ENCODE assay signal across 16 cellular contexts in the genomic region with DNA sequence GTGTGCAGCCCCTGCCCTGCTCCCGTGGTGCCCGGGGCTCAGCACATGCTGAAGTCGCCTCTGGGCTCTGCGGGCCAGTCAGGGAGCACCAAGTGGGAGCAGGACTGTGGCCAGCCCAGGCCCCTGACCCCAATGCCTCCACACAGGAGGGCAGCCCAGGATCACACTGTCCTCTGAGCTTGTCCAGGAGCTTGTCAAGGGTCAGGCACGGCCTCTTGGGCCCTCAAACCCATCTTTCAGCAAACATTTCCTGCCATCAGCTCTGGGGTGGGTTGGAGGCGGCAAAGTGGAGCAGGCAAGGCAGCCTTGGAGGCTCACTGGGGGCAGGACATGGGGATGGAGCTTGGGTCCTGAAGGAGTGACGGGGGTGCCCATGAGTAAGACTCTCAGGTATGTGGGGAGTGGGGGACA. TPM values are rescaled to one million over a fixed set of nuclear protein-coding genes. Genes with fewer than 3 reads are reported as not detected.
A peak's percentile ranks its signal among the peaks of the same experiment; 100 is the strongest.
DNase-seq lines count a peak whose midpoint lies in the region; ATAC-seq and TF ChIP-seq lines count a peak whose summit lies in the region.
"Had no signal": no experiment of that assay in that cellular context is flagged by ENCODE, and none has a peak within 500 bp of the region (broad histone marks: within the 10 kb centered on the region; RNA-seq: fewer than 3 reads in every experiment).

No MANE protein-coding gene starts in this region.

- no peak overlapping the region for H3K4me3 ChIP-seq in PC-9

- POLR2A ChIA-PET in PC-9 (lab: Charles Lee; ENCODE audit: unreplicated experiment): no interaction called here

- DNase-seq in Right ventricle myocardium inferior (ENCODE audit: missing footprints): peak; percentile 7
- DNase-seq in Right ventricle myocardium superior: no peak
- peak; percentile 13 for DNase-seq in activated CD8-positive, alpha-beta memory T cell treated with anti-CD3 and anti-CD28 coated beads, Interleukin-2, amount 50 U/mL, for 4 hours
- DNase-seq in islet precursor cell: peak; percentile 49
- peak; percentile 67 for DNase-seq in type B pancreatic cell (ENCODE audit: extremely low spot score, unreplicated experiment)
- no peak for DNase-seq in PC-9
- no peak for DNase-seq in mesenteric fat pad (ENCODE audit: low spot score)
- DNase-seq: central memory CD4-positive, alpha-beta T cell; DND-41; Karpas-422; left colon; NCI-H1694 treated with DMSO at 0.1 percent for 48 hours; NCI-H69; nucleus accumbens had no signal

- H4K20me1 ChIP-seq in PC-9 (ENCODE audit: insufficient read depth): no peaks in the 10 kb centered on the region

- H3K27me3 ChIP-seq in PC-9 (ENCODE audit: insufficient read depth, low read depth): no peaks in the 10 kb centered on the region

- no peak overlapping the region for H3K27ac ChIP-seq in PC-9
- H3K27ac ChIP-seq: epithelial cell of prostate had no signal

- no peaks in the 10 kb centered on the region for H3K27me3 Mint-ChIP-seq in type B pancreatic cell

- no peak overlapping the region for H3K4me2 ChIP-seq in PC-9

- peaks cover 10% of the 10 kb centered on the region for H3K9me3 ChIP-seq in PC-9 (ENCODE audit: insufficient read depth, low read depth)

- no peaks in the 10 kb centered on the region for H3K9me2 ChIP-seq in PC-9 (ENCODE audit: insufficient read depth)

- peaks cover 17% of the 10 kb centered on the region for H3K4me1 ChIP-seq in PC-9 (replicated peaks; ENCODE audit: insufficient read depth)

- H3K4me3 Mint-ChIP-seq in type B pancreatic cell: peak overlapping the region; percentile 28

- no peak overlapping the region for H3K27ac Mint-ChIP-seq in type B pancreatic cell

- intact Hi-C loops in Right ventricle myocardium inferior (cut with DNase I): no loop called here
- intact Hi-C loops in Right ventricle myocardium superior (cut with DNase I): no loop called here
- intact Hi-C loops in PC-9 (cut with micrococcal nuclease; ENCODE audit: unreplicated experiment): no loop called here

- ATAC-seq in Right ventricle myocardium inferior (no peak), Right ventricle myocardium superior (ENCODE audit: poor library complexity) (no peak), GM19351 (IDR thresholded peaks at IDR 0.05; ENCODE audit: unreplicated experiment) (no peak)

- no peaks in the 10 kb centered on the region for H3K36me3 ChIP-seq in PC-9 (ENCODE audit: low read depth)

- no peaks in the 10 kb centered on the region for H3K79me2 ChIP-seq in PC-9 (ENCODE audit: low read depth)

- TF ChIP-seq CTCF in type B pancreatic cell (conservative IDR thresholded peaks at IDR 0.05): no peak
- TF ChIP-seq CTCF in PC-9 (conservative IDR thresholded peaks at IDR 0.05): no peak

- H3K9me3 Mint-ChIP-seq in type B pancreatic cell: peaks cover 13% of the 10 kb centered on the region

- BruUV-seq in PC-9 (replicated peaks; lab: Mats Ljungman, UMichigan): no TSS peak

- H2AFZ ChIP-seq in PC-9: no peak overlapping the region

- H3K4me1 Mint-ChIP-seq in type B pancreatic cell (ENCODE audit: unreplicated experiment): peaks cover 17% of the 10 kb centered on the region

- CTCF ChIA-PET in PC-9 (lab: Charles Lee): no interaction called here

- peaks cover 24% of the 10 kb centered on the region for H3K36me3 Mint-ChIP-seq in type B pancreatic cell

- peaks cover 12% of the 10 kb centered on the region; the same call in 1 of the 2 replicates for H3F3A ChIP-seq in PC-9 (ENCODE audit: insufficient read depth, low read depth)

RNA-seq across cellular contexts. Expression of a gene that starts 10.3 kb away (rescaled TPM):
- total RNA-seq in Right ventricle myocardium inferior: 6.7 TPM
- 8.0 TPM for total RNA-seq in Right ventricle myocardium superior
- total RNA-seq in type B pancreatic cell (ENCODE audit: low replicate concordance): 9.7 and 140 TPM in 2 replicates
- 2.8 and 9.6 TPM in 2 replicates for total RNA-seq in PC-9 (2021)
- total RNA-seq in mesenteric fat pad: 58.0 TPM

Comparison
In these comparisons a context has a peak if more than half of its experiments do, and no peak if none do; other contexts are left out.
1. DNase-seq: peak in Right ventricle myocardium inferior (single experiment), activated CD8-positive, alpha-beta memory T cell treated with anti-CD3 and anti-CD28 coated beads, Interleukin-2, amount 50 U/mL, for 4 hours (single experiment), islet precursor cell (single experiment) and type B pancreatic cell (single experiment); none in Right ventricle myocardium superior (single experiment), PC-9 (0 of 2) and mesenteric fat pad (single experiment).